In genomic region chrX:16931371-16931770, GRCh38 we compare ENCODE assay signal across 1 cellular context.
TF ChIP-seq lines count a peak whose summit lies in the region.

No MANE protein-coding gene starts in this region.

TF ChIP-seq in K562, 482 proteins besides CTCF, POLR2A, EP300 and RAD21 (continued from another document and continues in another):
- TF ChIP-seq HMGXB4 (CRISPR knock-in tag; IDR thresholded peaks at IDR 0.05) (no peak), HDGF (IDR thresholded peaks at IDR 0.05) (no peak), ZNF668 (CRISPR knock-in tag; IDR thresholded peaks at IDR 0.05) (peak; percentile 46; the same call in 1 of the 2 replicates), ZNF518B (CRISPR knock-in tag; IDR thresholded peaks at IDR 0.05) (no peak), IRF9 (tag; IDR thresholded peaks at IDR 0.05) (0 out of 2 replicates have a peak, but pooled peaks have one; percentile 27), PKNOX1 (IDR thresholded peaks at IDR 0.05) (peak; percentile 51; the same call in 1 of the 2 replicates), HDAC3 (IDR thresholded peaks at IDR 0.05; ENCODE audit: borderline replicate concordance, partially characterized antibody) (no peak), TCF3 (CRISPR knock-in tag; IDR thresholded peaks at IDR 0.05) (no peak), ZNF583 (CRISPR knock-in tag; IDR thresholded peaks at IDR 0.05) (peak; percentile 77; the same call in 1 of the 2 replicates), TEAD1 (CRISPR knock-in tag; IDR thresholded peaks at IDR 0.05) (peak in 1 of 2 experiments; percentile 76; a peak in 2 of 4 replicates), ATF7 (IDR thresholded peaks at IDR 0.05) (no peak), RFX7 (CRISPR knock-in tag; IDR thresholded peaks at IDR 0.05) (no peak), HNRNPH1 (optimal IDR thresholded peaks at IDR 0.05; ENCODE audit: low read depth, low read length) (no peak), FUS (optimal IDR thresholded peaks at IDR 0.05; ENCODE audit: low read depth, low read length) (no peak), HNRNPLL (IDR thresholded peaks at IDR 0.05; ENCODE audit: low read depth, low read length, poor library complexity, severe bottlenecking) (no peak), SMAD4 (CRISPR knock-in tag; conservative IDR thresholded peaks at IDR 0.05) (peak; percentile 84), ZNF592 (IDR thresholded peaks at IDR 0.05) (peak; percentile 73), HSF4 (CRISPR knock-in tag; IDR thresholded peaks at IDR 0.05; ENCODE audit: borderline replicate concordance) (peak; percentile 77; the same call in 1 of the 2 replicates), KDM4B (IDR thresholded peaks at IDR 0.05; ENCODE audit: borderline replicate concordance in 2 of 2, low read depth in 1 of 2) (no peak), ZNF740 (CRISPR knock-in tag; IDR thresholded peaks at IDR 0.05) (no peak), ZNF740 (tag; IDR thresholded peaks at IDR 0.05) (peak in 1 of 2 experiments; percentile 57; a peak in 1 of 4 replicates), ZNF586 (CRISPR knock-in tag; conservative IDR thresholded peaks at IDR 0.05) (no peak), JUND (IDR thresholded peaks at IDR 0.05; ENCODE audit: borderline replicate concordance, low read depth, low read length) (no peak), JUND (tag; IDR thresholded peaks at IDR 0.05; ENCODE audit: borderline replicate concordance, low read depth, low read length) (no peak), HDAC8 (tag; IDR thresholded peaks at IDR 0.05) (peak; percentile 71; the same call in 1 of the 2 replicates), ETS1 (conservative IDR thresholded peaks at IDR 0.05; ENCODE audit: control insufficient read depth, low read depth, low read length) (no peak), ZNF347 (CRISPR knock-in tag; IDR thresholded peaks at IDR 0.05; ENCODE audit: low read depth) (no peak), ZBTB9 (CRISPR knock-in tag; IDR thresholded peaks at IDR 0.05) (0 out of 2 replicates have a peak, but pooled peaks have one; percentile 51), U2AF2 (optimal IDR thresholded peaks at IDR 0.05; ENCODE audit: low read depth, low read length) (no peak), ZNF12 (CRISPR knock-in tag; IDR thresholded peaks at IDR 0.05) (no peak), ZBTB1 (CRISPR knock-in tag; IDR thresholded peaks at IDR 0.05; ENCODE audit: borderline replicate concordance, low read depth) (no peak), PHB (CRISPR knock-in tag; IDR thresholded peaks at IDR 0.05) (no peak), GABPA (tag; conservative IDR thresholded peaks at IDR 0.05; ENCODE audit: low read depth) (0 out of 2 replicates have a peak, but pooled peaks have one; percentile 18), MAFK (IDR thresholded peaks at IDR 0.05; ENCODE audit: low read length) (no peak), CBX2 (IDR thresholded peaks at IDR 0.05; ENCODE audit: insufficient read depth, low read length, poor library complexity, severe bottlenecking) (no peak), TCFL5 (CRISPR knock-in tag; conservative IDR thresholded peaks at IDR 0.05) (0 out of 2 replicates have a peak, but pooled peaks have one; percentile 46), ZNF766 (CRISPR knock-in tag; conservative IDR thresholded peaks at IDR 0.05) (peak; percentile 76), EHMT2 (IDR thresholded peaks at IDR 0.05) (no peak), KLF6 (CRISPR knock-in tag; IDR thresholded peaks at IDR 0.05; ENCODE audit: borderline replicate concordance) (peak; percentile 90; the same call in 1 of the 2 replicates), NR4A1 (CRISPR knock-in tag; IDR thresholded peaks at IDR 0.05) (no peak), NR4A1 (tag; IDR thresholded peaks at IDR 0.05) (peak; percentile 89)
- TF ChIP-seq, protein P1, sequence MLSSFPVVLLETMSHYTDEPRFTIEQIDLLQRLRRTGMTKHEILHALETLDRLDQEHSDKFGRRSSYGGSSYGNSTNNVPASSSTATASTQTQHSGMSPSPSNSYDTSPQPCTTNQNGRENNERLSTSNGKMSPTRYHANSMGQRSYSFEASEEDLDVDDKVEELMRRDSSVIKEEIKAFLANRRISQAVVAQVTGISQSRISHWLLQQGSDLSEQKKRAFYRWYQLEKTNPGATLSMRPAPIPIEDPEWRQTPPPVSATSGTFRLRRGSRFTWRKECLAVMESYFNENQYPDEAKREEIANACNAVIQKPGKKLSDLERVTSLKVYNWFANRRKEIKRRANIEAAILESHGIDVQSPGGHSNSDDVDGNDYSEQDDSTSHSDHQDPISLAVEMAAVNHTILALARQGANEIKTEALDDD (IDR thresholded peaks at IDR 0.05), result peak; percentile 47; the same call in 1 of the 2 replicates
- TF ChIP-seq, protein P2, sequence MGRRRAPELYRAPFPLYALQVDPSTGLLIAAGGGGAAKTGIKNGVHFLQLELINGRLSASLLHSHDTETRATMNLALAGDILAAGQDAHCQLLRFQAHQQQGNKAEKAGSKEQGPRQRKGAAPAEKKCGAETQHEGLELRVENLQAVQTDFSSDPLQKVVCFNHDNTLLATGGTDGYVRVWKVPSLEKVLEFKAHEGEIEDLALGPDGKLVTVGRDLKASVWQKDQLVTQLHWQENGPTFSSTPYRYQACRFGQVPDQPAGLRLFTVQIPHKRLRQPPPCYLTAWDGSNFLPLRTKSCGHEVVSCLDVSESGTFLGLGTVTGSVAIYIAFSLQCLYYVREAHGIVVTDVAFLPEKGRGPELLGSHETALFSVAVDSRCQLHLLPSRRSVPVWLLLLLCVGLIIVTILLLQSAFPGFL (CRISPR knock-in tag; IDR thresholded peaks at IDR 0.05), result no peak
- TF ChIP-seq, protein P3, sequence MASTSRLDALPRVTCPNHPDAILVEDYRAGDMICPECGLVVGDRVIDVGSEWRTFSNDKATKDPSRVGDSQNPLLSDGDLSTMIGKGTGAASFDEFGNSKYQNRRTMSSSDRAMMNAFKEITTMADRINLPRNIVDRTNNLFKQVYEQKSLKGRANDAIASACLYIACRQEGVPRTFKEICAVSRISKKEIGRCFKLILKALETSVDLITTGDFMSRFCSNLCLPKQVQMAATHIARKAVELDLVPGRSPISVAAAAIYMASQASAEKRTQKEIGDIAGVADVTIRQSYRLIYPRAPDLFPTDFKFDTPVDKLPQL (IDR thresholded peaks at IDR 0.05; ENCODE audit: extremely low read depth, insufficient read length), result no peak
